In genomic region chr12:4107436-4107878, GRCh38 we compare ENCODE assay signal across 8 cellular contexts.
A peak's percentile ranks its signal among the peaks of the same experiment; 100 is the strongest.
DNase-seq lines count a peak whose midpoint lies in the region; ATAC-seq, FAIRE-seq and TF ChIP-seq lines count a peak whose summit lies in the region.

No MANE protein-coding gene starts in this region.

- intact Hi-C loops in Right ventricle myocardium inferior (cut with DNase I) = loop anchor here (2.0 kb wide), 1 partner anchor 165 kb away; the partner anchor contains the start of gene CCND2
- intact Hi-C loops in cardiac septum (cut with DNase I) = loop anchor here (2.0 kb wide), 1 partner anchor 169 kb away; no protein-coding TSS in a partner anchor
- intact Hi-C loops in activated CD8-positive, alpha-beta T cell treated with anti-CD3 and anti-CD28 coated beads for 36 hours (cut with micrococcal nuclease) = loop anchor here (2.0 to 5.0 kb wide), 2 partner anchors 40 to 165 kb away; partner anchors contain the start of gene CCND2
- intact Hi-C loops in endothelial cell of umbilical vein (cut with micrococcal nuclease) = loop anchor here (1.0 kb wide), 2 partner anchors 58 to 170 kb away; no protein-coding TSS in a partner anchor
- intact Hi-C loops in vagina (cut with DNase I) = no loop called here

- dilution Hi-C loops in endothelial cell of umbilical vein (cut with MboI; ENCODE audit: extremely low pct_ligation_motif_present, low sequenced_read_pairs) = no loop called here

- H3K4me1 ChIP-seq in endothelial cell of umbilical vein (ENCODE audit: control insufficient read depth, extremely low read depth, insufficient read depth, low read length) (no peaks in the 10 kb centered on the region), vagina (no peaks in the 10 kb centered on the region)

- H2AFZ ChIP-seq in endothelial cell of umbilical vein (ENCODE audit: low read depth, low read length) = no peak overlapping the region

- H3K27me3 Mint-ChIP-seq in activated CD8-positive, alpha-beta T cell treated with anti-CD3 and anti-CD28 coated beads for 36 hours = peaks cover 2% of the 10 kb centered on the region
- H3K27me3 Mint-ChIP-seq in neural crest cell (ENCODE audit: low read depth) = peaks cover 2% of the 10 kb centered on the region

- peaks cover 39% of the 10 kb centered on the region for H3K4me1 Mint-ChIP-seq in activated CD8-positive, alpha-beta T cell treated with anti-CD3 and anti-CD28 coated beads for 36 hours (ENCODE audit: low read depth)
- H3K4me1 Mint-ChIP-seq in neural crest cell = no peaks in the 10 kb centered on the region

- no peak overlapping the region for H3K4me2 ChIP-seq in endothelial cell of umbilical vein (ENCODE audit: insufficient read depth, low read length)

- BruUV-seq in endothelial cell of umbilical vein (replicated peaks; lab: Mats Ljungman, UMichigan) = no TSS peak

- DNase-seq in Right ventricle myocardium inferior (ENCODE audit: missing footprints) (no peak), cardiac septum (ENCODE audit: low spot score) (no peak), NCI-H226 (peak; percentile 63), endothelial cell of umbilical vein (ENCODE audit: low read depth, low spot score) (peak; percentile 50), neural crest cell (ENCODE audit: low read depth, low spot score) (no peak), vagina (ENCODE audit: extremely low spot score in 2 of 2) (no peak)
- DNase-seq in activated CD8-positive, alpha-beta T cell treated with anti-CD3 and anti-CD28 coated beads for 36 hours = peak; percentile 88

- H3K36me3 ChIP-seq in endothelial cell of umbilical vein (ENCODE audit: control insufficient read depth in 2 of 2, extremely low read depth in 1 of 2, insufficient read depth in 2 of 2, low read length in 2 of 2) (no peaks in the 10 kb centered on the region), vagina (no peaks in the 10 kb centered on the region)

- ATAC-seq in Right ventricle myocardium inferior (peak; percentile 62), HG02852 (IDR thresholded peaks at IDR 0.05; ENCODE audit: unreplicated experiment) (peak; percentile 80)
- peak; percentile 92 for ATAC-seq in activated CD8-positive, alpha-beta T cell treated with anti-CD3 and anti-CD28 coated beads for 36 hours

- peak overlapping the region; percentile 90 for H3K27ac Mint-ChIP-seq in activated CD8-positive, alpha-beta T cell treated with anti-CD3 and anti-CD28 coated beads for 36 hours
- no peak overlapping the region for H3K27ac Mint-ChIP-seq in neural crest cell (ENCODE audit: unreplicated experiment)

- no peaks in the 10 kb centered on the region for H3K9me1 ChIP-seq in endothelial cell of umbilical vein (replicated peaks; ENCODE audit: control insufficient read depth, extremely low read depth, insufficient read depth, low read length)

- POLR2A ChIA-PET in activated CD8-positive, alpha-beta T cell treated with anti-CD3 and anti-CD28 coated beads for 36 hours (lab: Charles Lee) = interaction anchor here (0.6 to 3.5 kb wide), 15 partner anchors 7 to 190 kb away, joined by 3 to 26 read pairs (median 6); partner anchors contain the start of gene CCND2
- POLR2A ChIA-PET in endothelial cell of umbilical vein (lab: Charles Lee) = no interaction called here

- peak; percentile 83 for FAIRE-seq in endothelial cell of umbilical vein (lab: Jason Lieb, UNC)

- H4K20me1 ChIP-seq in endothelial cell of umbilical vein (replicated peaks; ENCODE audit: control insufficient read depth, extremely low read depth, insufficient read depth, low read length) = no peaks in the 10 kb centered on the region

- H3K27me3 ChIP-seq in endothelial cell of umbilical vein (ENCODE audit: control insufficient read depth in 2 of 2, insufficient read depth in 2 of 2, low read length in 2 of 2) (peaks cover 0 to 5% of the 10 kb centered on the region in 2 experiments), vagina (no peaks in the 10 kb centered on the region)

- peak overlapping the region; percentile 44 for H3K4me3 Mint-ChIP-seq in activated CD8-positive, alpha-beta T cell treated with anti-CD3 and anti-CD28 coated beads for 36 hours
- no peak overlapping the region for H3K4me3 Mint-ChIP-seq in neural crest cell

- H3K79me2 ChIP-seq in endothelial cell of umbilical vein (ENCODE audit: control insufficient read depth, insufficient read depth, low read length) = no peaks in the 10 kb centered on the region

- no peak overlapping the region for H3K4me3 ChIP-seq in endothelial cell of umbilical vein (replicated peaks in 1 of 3; ENCODE audit: insufficient read depth in 1 of 3, low read depth in 1 of 3, low read length in 3 of 3)
- no peak overlapping the region for H3K4me3 ChIP-seq in vagina

- CTCF ChIA-PET in activated CD8-positive, alpha-beta T cell treated with anti-CD3 and anti-CD28 coated beads for 36 hours (lab: Charles Lee) = interaction anchor here (0.6 to 3.2 kb wide), 57 partner anchors 9 to 351 kb away, joined by 3 to 50 read pairs (median 4); partner anchors contain the start of gene CCND2
- CTCF ChIA-PET in endothelial cell of umbilical vein (lab: Charles Lee) = interaction anchor here (0.6 to 5.8 kb wide), 16 partner anchors 10 to 299 kb away, joined by 3 to 191 read pairs (median 4); partner anchors contain the start of gene CCND2

- no peak for TF ChIP-seq POLR2A in endothelial cell of umbilical vein (IDR thresholded peaks at IDR 0.05; ENCODE audit: low read depth, low read length)
- TF ChIP-seq POLR2A in vagina (IDR thresholded peaks at IDR 0.05) = no peak

- H3K9me3 ChIP-seq in endothelial cell of umbilical vein (replicated peaks; ENCODE audit: control insufficient read depth, insufficient read depth, low read length) = no peaks in the 10 kb centered on the region
- no peaks in the 10 kb centered on the region for H3K9me3 ChIP-seq in vagina

- H3K9me3 Mint-ChIP-seq in activated CD8-positive, alpha-beta T cell treated with anti-CD3 and anti-CD28 coated beads for 36 hours = no peaks in the 10 kb centered on the region
- H3K9me3 Mint-ChIP-seq in neural crest cell = no peaks in the 10 kb centered on the region

- no peak overlapping the region for H3K27ac ChIP-seq in endothelial cell of umbilical vein (ENCODE audit: insufficient read depth, low read depth, low read length)
- no peak overlapping the region for H3K27ac ChIP-seq in vagina

- peak; percentile 68 for TF ChIP-seq CTCF in activated CD8-positive, alpha-beta T cell treated with anti-CD3 and anti-CD28 coated beads for 36 hours (IDR thresholded peaks at IDR 0.05)
- TF ChIP-seq CTCF in endothelial cell of umbilical vein (IDR thresholded peaks at IDR 0.05; ENCODE audit: extremely low read depth in 1 of 2, insufficient read depth in 1 of 2, low read depth in 1 of 2, low read length in 2 of 2) (peak; percentile 63 to 64), neural crest cell (conservative IDR thresholded peaks at IDR 0.05) (peak; percentile 73), vagina (IDR thresholded peaks at IDR 0.05) (peak; percentile 25 to 46 (median 35))

- H3K9ac ChIP-seq in endothelial cell of umbilical vein (replicated peaks; ENCODE audit: extremely low read depth, insufficient read depth, low read length) = no peak overlapping the region

- no peaks in the 10 kb centered on the region for H3K36me3 Mint-ChIP-seq in activated CD8-positive, alpha-beta T cell treated with anti-CD3 and anti-CD28 coated beads for 36 hours (ENCODE audit: low read depth)
- H3K36me3 Mint-ChIP-seq in neural crest cell (ENCODE audit: low read depth) = no peaks in the 10 kb centered on the region

TF ChIP-seq in endothelial cell of umbilical vein, 7 proteins besides CTCF, POLR2A, EP300 and RAD21:
- TF ChIP-seq MYC (IDR thresholded peaks at IDR 0.05; ENCODE audit: low read depth, low read length) = no peak
- TF ChIP-seq POLR2AphosphoS5 (IDR thresholded peaks at IDR 0.05; ENCODE audit: insufficient read depth, low read depth, low read length) = no peak
- TF ChIP-seq EZH2 (IDR thresholded peaks at IDR 0.05; ENCODE audit: borderline replicate concordance, low read depth, low read length, severe bottlenecking) = no peak
- TF ChIP-seq FOS (IDR thresholded peaks at IDR 0.05; ENCODE audit: borderline replicate concordance, insufficient read depth, low read length) = no peak
- TF ChIP-seq JUN (IDR thresholded peaks at IDR 0.05; ENCODE audit: borderline replicate concordance, insufficient read depth, insufficient read length, low read depth) = no peak

Comparison
In these comparisons a context has a peak if more than half of its experiments do, and no peak if none do; other contexts are left out.
1. DNase-seq: peak in NCI-H226 (single experiment), activated CD8-positive, alpha-beta T cell treated with anti-CD3 and anti-CD28 coated beads for 36 hours (single experiment) and endothelial cell of umbilical vein (single experiment); none in Right ventricle myocardium inferior (single experiment), cardiac septum (single experiment), neural crest cell (single experiment) and vagina (0 of 2).
2. Peak in every context shown above with its lines, with median percentiles within 50 percentile points of each other: ATAC-seq and CTCF ChIP-seq.